ENCODE assay signal across 13 cellular contexts in the genomic region with DNA sequence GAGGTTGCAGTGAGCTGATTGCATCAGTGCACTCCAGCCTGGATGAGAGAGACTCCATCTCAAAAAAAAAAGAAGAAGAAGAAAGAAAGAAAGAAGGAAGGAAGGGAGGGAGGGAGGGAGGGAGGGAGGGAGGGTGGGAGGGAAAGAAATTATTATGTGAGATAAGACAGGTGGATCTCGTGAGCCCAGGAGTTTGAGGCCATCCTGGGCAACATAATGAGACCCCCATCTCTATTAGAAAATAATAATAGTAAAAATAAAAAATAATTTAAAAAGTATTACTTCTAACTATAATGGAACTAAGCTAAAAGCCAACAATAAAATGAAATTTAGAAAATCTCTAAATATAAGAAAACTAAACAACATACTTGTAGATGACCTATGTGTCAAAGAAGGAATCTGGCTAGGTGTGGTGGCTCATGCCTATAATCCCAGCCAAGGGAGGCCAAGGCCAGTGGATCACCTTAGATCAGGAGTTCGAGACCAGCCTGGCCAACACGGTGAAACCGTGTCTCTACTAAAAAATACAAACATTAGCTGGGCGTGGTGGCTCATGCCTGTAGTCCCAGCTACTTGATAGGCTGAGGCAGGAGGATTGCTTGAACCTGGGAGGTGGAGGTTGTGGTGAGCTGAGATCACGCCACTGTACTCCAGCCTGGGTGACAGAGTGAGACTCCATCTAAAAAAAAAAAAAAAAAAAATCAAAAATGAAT. TPM values are rescaled to one million over a fixed set of nuclear protein-coding genes. Genes with fewer than 3 reads are reported as not detected.
"Had no signal": no experiment of that assay in that cellular context is flagged by ENCODE, and none has a peak within 500 bp of the region (broad histone marks: within the 10 kb centered on the region; RNA-seq: fewer than 3 reads in every experiment).

No MANE protein-coding gene starts in this region.

RNA-seq across cellular contexts. Expression of gene LGALS7, which starts 12.4 kb away (rescaled TPM):
- total RNA-seq: activated B cell treated with CpG ODN at 0.5 μM for 24 hours; activated CD4-positive, alpha-beta memory T cell treated with anti-CD3 and anti-CD28 coated beads for 36 hours; activated CD4-positive, alpha-beta T cell treated with anti-CD3 and anti-CD28 coated beads, Interleukin-2, amount 10 ng/mL, durations not matched to agents 24 days and 14 days; activated CD8-positive, alpha-beta memory T cell treated with anti-CD3 and anti-CD28 coated beads for 36 hours; activated CD8-positive, alpha-beta T cell treated with anti-CD3 and anti-CD28 coated beads for 36 hours; activated naive CD8-positive, alpha-beta T cell treated with anti-CD3 and anti-CD28 coated beads, Interleukin-2, amount 10 ng/mL, durations not matched to agents 7 days and 5 days; activated T-cell treated with anti-CD3 and anti-CD28 coated beads, Interleukin-2, amount 50 U/mL, for 4 hours; activated T-cell treated with anti-CD3 and anti-CD28 coated beads, Interleukin-2, amount 50 U/mL, for 72 hours; activated T-helper 1 cell treated with anti-CD3 and anti-CD28 coated beads, Interleukin-12 subunit alpha, Interleukin-12 subunit beta, Interleukin-2, Interleukin-4 antibody, amounts not matched to agents 30 ng/mL and 10 ng/mL and 1 ng/mL, durations not matched to agents 14 hours and 24 hours and 36 hours; activated T-helper 2 cell treated with anti-CD3 and anti-CD28 coated beads, Interferon-gamma antibody, Interleukin-2, Interleukin-4, amounts not matched to agents 10 μg/mL and 5 μg/mL and 100 μg/mL, durations not matched to agents 14 hours and 24 hours and 36 hours; ascending aorta; cardiac muscle cell; T-helper 2 cell treated with Interferon-gamma antibody and Interleukin-4, amounts not matched to agents 100 ng/mL and 5 ng/mL, for 36 hours had no signal
- polyA plus RNA-seq: cardiac muscle cell had no signal

RNA-seq across cellular contexts. Expression of gene CAPN12, which starts 16.7 kb away (rescaled TPM):
- total RNA-seq: ascending aorta had no signal

RNA-seq across cellular contexts. Expression of gene LGALS7B, which starts 28.0 kb away (rescaled TPM):
- total RNA-seq: activated B cell treated with CpG ODN at 0.5 μM for 24 hours; activated CD4-positive, alpha-beta memory T cell treated with anti-CD3 and anti-CD28 coated beads for 36 hours; activated CD4-positive, alpha-beta T cell treated with anti-CD3 and anti-CD28 coated beads, Interleukin-2, amount 10 ng/mL, durations not matched to agents 24 days and 14 days; activated CD8-positive, alpha-beta memory T cell treated with anti-CD3 and anti-CD28 coated beads for 36 hours; activated CD8-positive, alpha-beta T cell treated with anti-CD3 and anti-CD28 coated beads for 36 hours; activated naive CD8-positive, alpha-beta T cell treated with anti-CD3 and anti-CD28 coated beads, Interleukin-2, amount 10 ng/mL, durations not matched to agents 7 days and 5 days; activated T-cell treated with anti-CD3 and anti-CD28 coated beads, Interleukin-2, amount 50 U/mL, for 4 hours; activated T-cell treated with anti-CD3 and anti-CD28 coated beads, Interleukin-2, amount 50 U/mL, for 72 hours; activated T-helper 1 cell treated with anti-CD3 and anti-CD28 coated beads, Interleukin-12 subunit alpha, Interleukin-12 subunit beta, Interleukin-2, Interleukin-4 antibody, amounts not matched to agents 30 ng/mL and 10 ng/mL and 1 ng/mL, durations not matched to agents 14 hours and 24 hours and 36 hours; activated T-helper 2 cell treated with anti-CD3 and anti-CD28 coated beads, Interferon-gamma antibody, Interleukin-2, Interleukin-4, amounts not matched to agents 10 μg/mL and 5 μg/mL and 100 μg/mL, durations not matched to agents 14 hours and 24 hours and 36 hours; ascending aorta; cardiac muscle cell; T-helper 2 cell treated with Interferon-gamma antibody and Interleukin-4, amounts not matched to agents 100 ng/mL and 5 ng/mL, for 36 hours had no signal
- polyA plus RNA-seq: cardiac muscle cell had no signal

RNA-seq across cellular contexts. Expression of gene LGALS4, which starts 51.8 kb away (rescaled TPM):
- total RNA-seq: ascending aorta had no signal
